ENCODE assay signal across 8 cellular contexts in genomic region chr7:73682745-73683055, GRCh38. TPM values are rescaled to one million over a fixed set of nuclear protein-coding genes. Genes with fewer than 3 reads are reported as not detected.
DNase-seq lines count a peak whose midpoint lies in the region; ATAC-seq and TF ChIP-seq lines count a peak whose summit lies in the region.

No MANE protein-coding gene starts in this region.

- no peaks in the 10 kb centered on the region for H3K9me3 Mint-ChIP-seq in naive thymus-derived CD8-positive, alpha-beta T cell

- H3K4me3 ChIP-seq in GM12875 (ENCODE audit: low read depth, low read length) (peak overlapping the region; percentile 96), coronary artery (peak overlapping the region; percentile 90)
- H3K4me3 ChIP-seq in Jurkat, Clone E6-1 (ENCODE audit: low read length) = peak overlapping the region; percentile 80

- TF ChIP-seq CTCF in GM12875 (IDR thresholded peaks at IDR 0.05; ENCODE audit: borderline replicate concordance, insufficient read depth, low read depth, low read length) (no peak), coronary artery (IDR thresholded peaks at IDR 0.05) (no peak)

- H3K27ac Mint-ChIP-seq in naive thymus-derived CD8-positive, alpha-beta T cell = peak overlapping the region; percentile 63 to 99 (median 96)

- POLR2A ChIA-PET in naive thymus-derived CD8-positive, alpha-beta T cell (lab: Charles Lee) = no interaction called here

- H3K4me1 Mint-ChIP-seq in naive thymus-derived CD8-positive, alpha-beta T cell = peaks cover 17 to 56% (median 40%) of the 10 kb centered on the region in 4 donors

- H3K36me3 Mint-ChIP-seq in naive thymus-derived CD8-positive, alpha-beta T cell = peaks cover 0 to 46% (median 14%) of the 10 kb centered on the region in 3 donors

- DNase-seq in Jurkat, Clone E6-1 (ENCODE audit: low read depth, low spot score) = no peak
- DNase-seq in coronary artery (ENCODE audit: low spot score) = no peak
- DNase-seq in naive thymus-derived CD8-positive, alpha-beta T cell = no peak
- DNase-seq in AG08395 (ENCODE audit: low spot score) = no peak
- DNase-seq in mucosa of gallbladder (ENCODE audit: low spot score) = no peak

- ATAC-seq in naive thymus-derived CD8-positive, alpha-beta T cell = no peak
- ATAC-seq in GM21786 (IDR thresholded peaks at IDR 0.05; ENCODE audit: unreplicated experiment) (no peak), GM19463 (IDR thresholded peaks at IDR 0.05; ENCODE audit: unreplicated experiment) (no peak)

- no peaks in the 10 kb centered on the region for H3K27me3 Mint-ChIP-seq in naive thymus-derived CD8-positive, alpha-beta T cell

- H3K4me3 Mint-ChIP-seq in naive thymus-derived CD8-positive, alpha-beta T cell = peak overlapping the region; percentile 94 to 99 (median 97)

- peak overlapping the region; percentile 58 to 90 for H3K27ac ChIP-seq in coronary artery

RNA-seq across cellular contexts. Expression of gene DNAJC30, which starts 0.6 kb away (rescaled TPM):
- 6.7 TPM for polyA plus RNA-seq in Jurkat, Clone E6-1 (2012; ENCODE audit: insufficient read depth, insufficient read length)
- 10 to 100 TPM; 22.1 to 23.7 TPM for total RNA-seq in naive thymus-derived CD8-positive, alpha-beta T cell
- 10 to 100 TPM; 10.1 to 13.3 (median 11.9) TPM for polyA plus RNA-seq in naive thymus-derived CD8-positive, alpha-beta T cell
- total RNA-seq in mucosa of gallbladder = 15.9 TPM

RNA-seq across cellular contexts. Expression of gene BUD23, which starts 0.7 kb away (rescaled TPM):
- 181 TPM for polyA plus RNA-seq in Jurkat, Clone E6-1 (2012; ENCODE audit: insufficient read depth, insufficient read length)
- 10 to 100 TPM; 67.2 to 69.7 TPM for total RNA-seq in naive thymus-derived CD8-positive, alpha-beta T cell
- polyA plus RNA-seq in naive thymus-derived CD8-positive, alpha-beta T cell = 100 to 1,000 TPM; 123 to 139 (median 136) TPM
- 57.6 TPM for total RNA-seq in mucosa of gallbladder

RNA-seq across cellular contexts. Expression of gene VPS37D, which starts 15.1 kb away (rescaled TPM):
- polyA plus RNA-seq in Jurkat, Clone E6-1 (2012; ENCODE audit: insufficient read depth, insufficient read length) = 3.8 TPM
- total RNA-seq in naive thymus-derived CD8-positive, alpha-beta T cell = 1 to 10 TPM in 1 of 2 experiments, under 1 TPM in 1; 0.63 to 1.0 TPM
- polyA plus RNA-seq in naive thymus-derived CD8-positive, alpha-beta T cell = under 1 TPM in 2 of 3 donors, not detected in 1; 0.14 to 0.30 TPM
- total RNA-seq in mucosa of gallbladder = 13.5 TPM

RNA-seq across cellular contexts. Expression of gene STX1A, which starts 36.8 kb away (rescaled TPM):
- polyA plus RNA-seq in Jurkat, Clone E6-1 (2012; ENCODE audit: insufficient read depth, insufficient read length) = 5.7 TPM
- total RNA-seq in naive thymus-derived CD8-positive, alpha-beta T cell = 1 to 10 TPM; 5.7 to 7.8 TPM
- 1 to 10 TPM in 2 of 3 donors, under 1 TPM in 1; 0.69 to 2.2 (median 2.1) TPM for polyA plus RNA-seq in naive thymus-derived CD8-positive, alpha-beta T cell
- total RNA-seq in mucosa of gallbladder = 33.8 TPM

RNA-seq across cellular contexts. Expression of gene ABHD11, which starts 55.9 kb away (rescaled TPM):
- 18.0 TPM for polyA plus RNA-seq in Jurkat, Clone E6-1 (2012; ENCODE audit: insufficient read depth, insufficient read length)
- total RNA-seq in naive thymus-derived CD8-positive, alpha-beta T cell = 10 to 100 TPM; 20.7 to 24.9 TPM
- polyA plus RNA-seq in naive thymus-derived CD8-positive, alpha-beta T cell = 10 to 100 TPM in 2 of 3 donors, 1 to 10 TPM in 1; 5.4 to 12.3 (median 10.0) TPM
- total RNA-seq in mucosa of gallbladder = 55.8 TPM
